Comparison of ENCODE assay signal across 7 cellular contexts in genomic region chr15:56468271-56468912, GRCh38.
DNase-seq lines count a peak whose midpoint lies in the region; ATAC-seq lines count a peak whose summit lies in the region.

No MANE protein-coding gene starts in this region.

- peak; percentile 52 for ATAC-seq in GM18858 (IDR thresholded peaks at IDR 0.05; ENCODE audit: unreplicated experiment)
- ATAC-seq in HG02885 (IDR thresholded peaks at IDR 0.05; ENCODE audit: poor library complexity, unreplicated experiment): peak; percentile 50

- DNase-seq in RPMI8226: peak; percentile 84
- DNase-seq in glomerular visceral epithelial cell (ENCODE audit: extremely low spot score): peak; percentile 39
- DNase-seq in DMS 273 treated with DMSO at 0.1 percent for 48 hours (lab: John Stamatoyannopoulos, UW): no peak
- DNase-seq in posterior cingulate gyrus: no peak
- DNase-seq in NCI-H1105 treated with DMSO at 0.1 percent for 48 hours (lab: John Stamatoyannopoulos, UW): no peak

- intact Hi-C loops in posterior cingulate gyrus (cut with DNase I): no loop called here

Comparison
In these comparisons a context has a peak if more than half of its experiments do, and no peak if none do; other contexts are left out.
1. DNase-seq: peak in RPMI8226 (single experiment) and glomerular visceral epithelial cell (single experiment); none in DMS 273 treated with DMSO at 0.1 percent for 48 hours (single experiment), posterior cingulate gyrus (0 of 10) and NCI-H1105 treated with DMSO at 0.1 percent for 48 hours (single experiment).